15 cellular contexts compared by ENCODE assay signal in the genomic region with DNA sequence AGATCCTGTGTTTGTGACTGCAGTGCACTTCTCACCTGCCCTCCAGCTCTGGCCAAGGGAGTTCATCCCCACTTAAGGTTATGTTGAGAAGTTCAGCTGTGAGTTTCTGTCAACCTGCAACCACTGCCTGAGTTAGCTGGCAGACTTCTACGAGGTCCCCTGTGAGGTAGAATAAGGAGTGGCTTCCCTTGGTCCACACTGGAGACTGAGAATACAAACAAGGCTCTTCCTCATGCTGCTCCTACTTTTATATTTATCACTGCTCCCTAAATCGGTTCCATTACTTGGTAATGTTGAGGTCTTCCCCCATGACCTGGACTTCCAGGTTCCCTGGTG.
DNase-seq lines count a peak whose midpoint lies in the region; ATAC-seq and TF ChIP-seq lines count a peak whose summit lies in the region.
"Had no signal": no experiment of that assay in that cellular context is flagged by ENCODE, and none has a peak within 500 bp of the region (broad histone marks: within the 10 kb centered on the region; RNA-seq: fewer than 3 reads in every experiment).

No MANE protein-coding gene starts in this region.

- no peak overlapping the region for H3K4me2 ChIP-seq in PC-9

- ATAC-seq in GM18505 (IDR thresholded peaks at IDR 0.05; ENCODE audit: unreplicated experiment) (peak; percentile 38), GM21360 (IDR thresholded peaks at IDR 0.05; ENCODE audit: unreplicated experiment) (peak; percentile 39), HG02970 (IDR thresholded peaks at IDR 0.05; ENCODE audit: low FRiP score, unreplicated experiment) (peak; percentile 18)
- ATAC-seq: K562 had no signal

- TF ChIP-seq POLR2A in GM18505 (IDR thresholded peaks at IDR 0.05; ENCODE audit: borderline replicate concordance, extremely low read depth, insufficient read depth, insufficient read length) = no peak

- 0 out of 2 replicates have a peak, but pooled peaks cover 5% of the 10 kb centered on the region for H3K4me1 ChIP-seq in PC-9 (replicated peaks; ENCODE audit: insufficient read depth)

- BruUV-seq in PC-9 (replicated peaks; lab: Mats Ljungman, UMichigan) = no TSS peak

- H3K79me2 ChIP-seq in PC-9 (ENCODE audit: low read depth) = no peaks in the 10 kb centered on the region

- peak overlapping the region; percentile 24; the same call in 1 of the 2 replicates for H2AFZ ChIP-seq in PC-9

- CTCF ChIA-PET in PC-9 (lab: Charles Lee) = interaction anchor here (0.7 to 0.9 kb wide), 2 partner anchors 619 to 620 kb away, joined by 3 to 5 read pairs; a partner anchor contains a TSS

- no peak for TF ChIP-seq CTCF in PC-9 (conservative IDR thresholded peaks at IDR 0.05)

- H3K27ac ChIP-seq in PC-9 = no peak overlapping the region

- no peaks in the 10 kb centered on the region for H3F3A ChIP-seq in PC-9 (ENCODE audit: insufficient read depth, low read depth)

- no peaks in the 10 kb centered on the region; the same call in 1 of the 2 replicates for H3K9me2 ChIP-seq in PC-9 (ENCODE audit: insufficient read depth)

- POLR2A ChIA-PET in PC-9 (lab: Charles Lee; ENCODE audit: unreplicated experiment) = interaction anchor here (0.7 kb wide), 1 partner anchor 619 kb away, joined by 7 read pairs; no protein-coding TSS in a partner anchor

- peaks cover 11% of the 10 kb centered on the region for H3K9me3 ChIP-seq in PC-9 (ENCODE audit: insufficient read depth, low read depth)

- H3K36me3 ChIP-seq in PC-9 (ENCODE audit: low read depth) (no peaks in the 10 kb centered on the region), H7 (replicated peaks; ENCODE audit: control insufficient read depth, insufficient read depth, low read length) (no peaks in the 10 kb centered on the region)

- no peaks in the 10 kb centered on the region for H4K20me1 ChIP-seq in PC-9 (ENCODE audit: insufficient read depth)

- H3K4me3 ChIP-seq in PC-9 = no peak overlapping the region
- no peak overlapping the region for H3K4me3 ChIP-seq in H7 (ENCODE audit: insufficient read depth, low read depth, low read length)
- H3K4me3 ChIP-seq: K562 had no signal

- H3K27me3 ChIP-seq in PC-9 (ENCODE audit: insufficient read depth, low read depth) (no peaks in the 10 kb centered on the region), H7 (ENCODE audit: control insufficient read depth, insufficient read depth, low read length) (no peaks in the 10 kb centered on the region)

- intact Hi-C loops in PC-9 (cut with micrococcal nuclease; ENCODE audit: unreplicated experiment) = loop anchor here (10.0 kb wide), 1 partner anchor 685 kb away; no protein-coding TSS in a partner anchor

- DNase-seq in PC-9 (no peak), H7 (no peak), NCI-H524 (lab: John Stamatoyannopoulos, UW) (no peak), globus pallidus (ENCODE audit: low spot score) (no peak)
- no peak for DNase-seq in stimulated activated naive CD4-positive, alpha-beta T cell treated with Interleukin-2 at 50 U/mL for 16 hours (lab: John Stamatoyannopoulos, UW)
- DNase-seq: activated CD4-positive, alpha-beta T cell treated with anti-CD3 and anti-CD28 coated beads for 1 hour; activated naive CD4-positive, alpha-beta T cell; HCEC 1CT; kidney; NCI-H2227 treated with DMSO at 0.1 percent for 48 hours; SIG-M5 had no signal
